8 cellular contexts compared by ENCODE assay signal in genomic region chr2:204260162-204260877, GRCh38.
DNase-seq lines count a peak whose midpoint lies in the region; ATAC-seq, FAIRE-seq and TF ChIP-seq lines count a peak whose summit lies in the region.

No MANE protein-coding gene starts in this region.

- H3K4me3 ChIP-seq in mammary epithelial cell (replicated peaks in 1 of 3; ENCODE audit: insufficient read depth in 1 of 3, low read depth in 2 of 3, low read length in 3 of 3) (no peak overlapping the region), keratinocyte (ENCODE audit: control insufficient read depth in 2 of 3, extremely low read depth in 1 of 3, insufficient read depth in 2 of 3, low read depth in 1 of 3, low read length in 3 of 3) (no peak overlapping the region)

- H3K36me3 ChIP-seq in mammary epithelial cell (ENCODE audit: insufficient read depth, low read length) (no peaks in the 10 kb centered on the region), keratinocyte (ENCODE audit: control insufficient read depth in 2 of 2, extremely low read depth in 1 of 2, insufficient read depth in 2 of 2, low read length in 2 of 2) (no peaks in the 10 kb centered on the region)

- no peaks in the 10 kb centered on the region for H3K9me1 ChIP-seq in keratinocyte (ENCODE audit: control insufficient read depth, extremely low read depth, insufficient read depth, low read length)

- TF ChIP-seq CTCF in mammary epithelial cell (conservative IDR thresholded peaks at IDR 0.05 in 1 of 2, IDR thresholded peaks at IDR 0.05 in 1 of 2; ENCODE audit: extremely low read depth in 1 of 2, insufficient read depth in 1 of 2, low read depth in 1 of 2, low read length in 2 of 2): peak; percentile 65 to 76
- peak; percentile 65 to 70 (median 65) for TF ChIP-seq CTCF in keratinocyte (optimal IDR thresholded peaks at IDR 0.05 in 1 of 3, IDR thresholded peaks at IDR 0.05 in 1 of 3, conservative IDR thresholded peaks at IDR 0.05 in 1 of 3; ENCODE audit: extremely low read depth in 1 of 3, insufficient read depth in 2 of 3, low read length in 3 of 3)

- CTCF ChIA-PET in mammary epithelial cell (lab: Charles Lee; ENCODE audit: low non-redundant PET): interaction anchor here (0.6 to 0.7 kb wide), 3 partner anchors 52 to 1687 kb away, joined by 3 to 7 read pairs (median 3); no protein-coding TSS in a partner anchor

- H4K20me1 ChIP-seq in mammary epithelial cell (ENCODE audit: insufficient read depth, low read length) (no peaks in the 10 kb centered on the region), keratinocyte (ENCODE audit: control insufficient read depth, extremely low read depth, insufficient read depth, low read length) (no peaks in the 10 kb centered on the region)

- peak; percentile 59 for FAIRE-seq in keratinocyte (lab: Jason Lieb, UNC)

- no peaks in the 10 kb centered on the region for H3K9me3 ChIP-seq in mammary epithelial cell (replicated peaks; ENCODE audit: insufficient read depth, low read length)
- no peaks in the 10 kb centered on the region for H3K9me3 ChIP-seq in keratinocyte (ENCODE audit: control insufficient read depth, low read depth, low read length)

- DNase-seq in COLO668 (lab: John Stamatoyannopoulos, UW; ENCODE audit: unreplicated experiment) (peak; percentile 42), NAMALWA (ENCODE audit: low spot score) (peak; percentile 71), SW 1271 (lab: John Stamatoyannopoulos, UW) (peak; percentile 19 to 56), mammary epithelial cell (peak; percentile 19), keratinocyte (ENCODE audit: low read depth, low spot score) (no peak)
- DNase-seq in stimulated activated CD4-positive, alpha-beta T cell treated with anti-CD3 and anti-CD28 coated beads, Interleukin-2, amount 100 ng/mL, for 4 hours (ENCODE audit: low read depth): peak; percentile 3

- intact Hi-C loops in mammary epithelial cell (cut with micrococcal nuclease): loop anchor here (2.0 to 5.0 kb wide), 3 partner anchors 367 to 1422 kb away; partner anchors contain the start of gene NRP2

- peaks cover 4% of the 10 kb centered on the region for H3K4me1 ChIP-seq in mammary epithelial cell (ENCODE audit: insufficient read depth, low read length)
- H3K4me1 ChIP-seq in keratinocyte (ENCODE audit: control insufficient read depth, extremely low read depth, insufficient read depth, low read length): peaks cover 6% of the 10 kb centered on the region

- no peaks in the 10 kb centered on the region for H3K27me3 ChIP-seq in mammary epithelial cell (ENCODE audit: insufficient read depth, low read length)
- no peaks in the 10 kb centered on the region for H3K27me3 ChIP-seq in keratinocyte (ENCODE audit: control insufficient read depth, extremely low read depth, insufficient read depth, low read length)

- H3K9ac ChIP-seq in mammary epithelial cell (ENCODE audit: insufficient read depth, low read length): no peak overlapping the region
- H3K9ac ChIP-seq in keratinocyte (ENCODE audit: control insufficient read depth, extremely low read depth, insufficient read depth, low read length): no peak overlapping the region

- H3K79me2 ChIP-seq in mammary epithelial cell (ENCODE audit: insufficient read depth, low read length) (no peaks in the 10 kb centered on the region), keratinocyte (ENCODE audit: control insufficient read depth, insufficient read depth, low read length) (no peaks in the 10 kb centered on the region)

- WGBS in mammary epithelial cell (ENCODE audit: low coverage, missing lambda C conversion rate): 41% methylated on average over 5 of the region's 9 CpGs

- no peak overlapping the region for H3K4me2 ChIP-seq in mammary epithelial cell (ENCODE audit: insufficient read depth, low read depth, low read length)
- H3K4me2 ChIP-seq in keratinocyte (ENCODE audit: control insufficient read depth, extremely low read depth, insufficient read depth, low read depth, low read length): no peak overlapping the region

- ATAC-seq in GM21447 (IDR thresholded peaks at IDR 0.05; ENCODE audit: unreplicated experiment) (peak; percentile 64), GM19452 (IDR thresholded peaks at IDR 0.05; ENCODE audit: unreplicated experiment) (no peak)

- in situ Hi-C loops in mammary epithelial cell (cut with MboI; ENCODE audit: low sequenced_read_pairs in 2 of 2): no loop called here

- BruUV-seq in mammary epithelial cell (replicated peaks; lab: Mats Ljungman, UMichigan): no TSS peak

- H2AFZ ChIP-seq in mammary epithelial cell (ENCODE audit: low read depth, low read length) (no peak overlapping the region), keratinocyte (ENCODE audit: control insufficient read depth, low read length) (no peak overlapping the region)

- no peak overlapping the region for H3K27ac ChIP-seq in mammary epithelial cell (ENCODE audit: insufficient read depth, low read depth, low read length)
- no peak overlapping the region for H3K27ac ChIP-seq in keratinocyte (ENCODE audit: control insufficient read depth, insufficient read depth, low read length)

- dilution Hi-C loops in mammary epithelial cell (cut with HindIII; ENCODE audit: low sequenced_read_pairs): no loop called here
- dilution Hi-C loops in keratinocyte (cut with MboI; ENCODE audit: extremely low pct_ligation_motif_present, low sequenced_read_pairs): no loop called here
